9 cellular contexts compared by ENCODE assay signal in genomic region chr15:83436513-83437158, GRCh38. TPM values are rescaled to one million over a fixed set of nuclear protein-coding genes. Genes with fewer than 3 reads are reported as not detected.
DNase-seq lines count a peak whose midpoint lies in the region; ATAC-seq and TF ChIP-seq lines count a peak whose summit lies in the region.
"Had no signal": no experiment of that assay in that cellular context is flagged by ENCODE, and none has a peak within 500 bp of the region (broad histone marks: within the 10 kb centered on the region; RNA-seq: fewer than 3 reads in every experiment).

No MANE protein-coding gene starts in this region.

- H3K4me3 Mint-ChIP-seq in mesothelial cell of epicardium, result no peak overlapping the region

- TF ChIP-seq EP300 in Ishikawa (IDR thresholded peaks at IDR 0.05; ENCODE audit: borderline replicate concordance), result no peak

- TF ChIP-seq CTCF in mesothelial cell of epicardium (IDR thresholded peaks at IDR 0.05; ENCODE audit: unreplicated experiment), result no peak

- no peak overlapping the region for H3K27ac Mint-ChIP-seq in mesothelial cell of epicardium

- peak; percentile 46 for DNase-seq in D341Med (ENCODE audit: low spot score)
- peak; percentile 40 for DNase-seq in amniotic stem cell (lab: John Stamatoyannopoulos, UW)
- peak; percentile 80 for DNase-seq in left kidney (ENCODE audit: low read depth, low spot score)
- no peak for DNase-seq in mesothelial cell of epicardium (ENCODE audit: low spot score in 2 of 2, unreplicated experiment in 2 of 2)
- no peak for DNase-seq in activated CD8-positive, alpha-beta memory T cell treated with anti-CD3 and anti-CD28 coated beads, Interleukin-2, amount 50 U/mL, for 4 hours
- DNase-seq: upper lobe of left lung had no signal

- ATAC-seq in GM19023 (IDR thresholded peaks at IDR 0.05; ENCODE audit: unreplicated experiment) (no peak), HG03439 (IDR thresholded peaks at IDR 0.05; ENCODE audit: unreplicated experiment) (no peak)

- H3K36me3 Mint-ChIP-seq in mesothelial cell of epicardium, result no peaks in the 10 kb centered on the region

- peaks cover 26% of the 10 kb centered on the region for H3K4me1 Mint-ChIP-seq in mesothelial cell of epicardium

- TF ChIP-seq RAD21 in Ishikawa (IDR thresholded peaks at IDR 0.05; ENCODE audit: low read depth), result peak; percentile 74

- no peaks in the 10 kb centered on the region for H3K9me3 Mint-ChIP-seq in mesothelial cell of epicardium

- H3K27me3 Mint-ChIP-seq in mesothelial cell of epicardium (ENCODE audit: low read depth), result no peaks in the 10 kb centered on the region

TF ChIP-seq in Ishikawa, 13 proteins besides CTCF, POLR2A, EP300 and RAD21:
- TF ChIP-seq CEBPB (IDR thresholded peaks at IDR 0.05) (no peak), TEAD4 (IDR thresholded peaks at IDR 0.05) (no peak), TCF12 (IDR thresholded peaks at IDR 0.05; ENCODE audit: low read depth) (no peak), ZBTB7A (IDR thresholded peaks at IDR 0.05; ENCODE audit: low read depth) (no peak), MAX (IDR thresholded peaks at IDR 0.05) (no peak), FOXM1 (IDR thresholded peaks at IDR 0.05; ENCODE audit: borderline replicate concordance, low read depth) (no peak), NFIC (IDR thresholded peaks at IDR 0.05) (no peak), USF1 (IDR thresholded peaks at IDR 0.05) (no peak), REST (IDR thresholded peaks at IDR 0.05; ENCODE audit: low read depth) (no peak), EGR1 (IDR thresholded peaks at IDR 0.05) (no peak)

RNA-seq across cellular contexts. Expression of gene SH3GL3, which starts 10.5 kb away (rescaled TPM):
- total RNA-seq in mesothelial cell of epicardium, result 5.7 to 6.1 TPM (median 6.0 TPM) in 3 replicates

Comparison
In these comparisons a context has a peak if more than half of its experiments do, and no peak if none do; other contexts are left out.
1. DNase-seq: peak in D341Med (single experiment), amniotic stem cell (single experiment) and left kidney (single experiment); none in mesothelial cell of epicardium (0 of 2) and activated CD8-positive, alpha-beta memory T cell treated with anti-CD3 and anti-CD28 coated beads, Interleukin-2, amount 50 U/mL, for 4 hours (single experiment).